Comparison of ENCODE assay signal across 1 cellular context in the genomic region with DNA sequence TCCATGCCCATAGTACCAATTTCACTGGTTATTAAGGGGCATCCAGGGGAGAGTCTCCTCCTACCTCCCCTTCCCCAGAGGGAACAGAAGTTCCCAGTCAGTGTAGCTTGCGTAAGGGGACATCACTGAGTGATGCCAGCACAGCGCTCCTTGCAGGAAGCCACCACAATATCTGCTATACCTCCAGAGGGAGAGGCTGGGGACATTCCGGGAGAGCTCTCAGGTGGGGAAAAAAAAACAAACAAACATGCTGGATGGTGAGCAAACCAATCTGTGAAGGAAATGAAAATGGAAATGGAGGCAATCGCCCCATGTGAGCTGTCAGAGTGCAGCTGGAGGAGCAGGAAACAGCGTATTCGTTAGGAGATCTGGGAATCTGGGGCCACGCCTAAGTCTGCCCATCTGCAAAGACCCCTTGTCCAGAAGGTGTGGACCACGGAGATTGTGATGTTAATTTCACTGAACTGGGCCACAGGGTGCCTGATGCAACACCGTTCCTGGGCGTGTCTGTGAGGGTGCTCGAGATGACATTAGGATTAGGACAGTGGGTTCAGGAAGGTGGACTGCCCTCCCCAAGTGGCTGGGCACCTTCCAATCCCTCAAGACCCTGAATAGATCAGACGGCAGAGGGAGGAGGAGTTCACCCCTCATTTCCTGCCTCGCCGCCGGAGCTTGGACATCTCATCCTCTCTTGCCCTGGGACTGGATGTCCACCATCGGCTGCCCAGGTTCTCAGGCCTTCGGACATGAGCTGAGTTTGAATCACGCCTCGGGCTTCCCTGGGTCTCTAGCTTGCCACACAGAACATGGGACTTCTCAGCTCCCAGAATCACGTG.
TF ChIP-seq lines count a peak whose summit lies in the region.

No MANE protein-coding gene starts in this region.

TF ChIP-seq in GM23338, 12 proteins besides CTCF, POLR2A, EP300 and RAD21 (continued from another document):
- TF ChIP-seq, protein P1, sequence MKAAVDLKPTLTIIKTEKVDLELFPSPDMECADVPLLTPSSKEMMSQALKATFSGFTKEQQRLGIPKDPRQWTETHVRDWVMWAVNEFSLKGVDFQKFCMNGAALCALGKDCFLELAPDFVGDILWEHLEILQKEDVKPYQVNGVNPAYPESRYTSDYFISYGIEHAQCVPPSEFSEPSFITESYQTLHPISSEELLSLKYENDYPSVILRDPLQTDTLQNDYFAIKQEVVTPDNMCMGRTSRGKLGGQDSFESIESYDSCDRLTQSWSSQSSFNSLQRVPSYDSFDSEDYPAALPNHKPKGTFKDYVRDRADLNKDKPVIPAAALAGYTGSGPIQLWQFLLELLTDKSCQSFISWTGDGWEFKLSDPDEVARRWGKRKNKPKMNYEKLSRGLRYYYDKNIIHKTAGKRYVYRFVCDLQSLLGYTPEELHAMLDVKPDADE (IDR thresholded peaks at IDR 0.05) = no peak
